Comparison of ENCODE assay signal across 1 cellular context in genomic region chr2:20447437-20448245, GRCh38.
A peak's percentile ranks its signal among the peaks of the same experiment; 100 is the strongest.
TF ChIP-seq lines count a peak whose summit lies in the region.

No MANE protein-coding gene starts in this region.

TF ChIP-seq in HepG2, 621 proteins besides CTCF, POLR2A, EP300 and RAD21 (continued from another document and continues in another):
- peak; percentile 17 for TF ChIP-seq GMEB1 (CRISPR knock-in tag; IDR thresholded peaks at IDR 0.05; ENCODE audit: borderline replicate concordance)
- TF ChIP-seq ZNF234 (CRISPR knock-in tag; conservative IDR thresholded peaks at IDR 0.05): peak; percentile 13; the same call in 1 of the 2 replicates
- no peak for TF ChIP-seq EHMT2 (IDR thresholded peaks at IDR 0.05; ENCODE audit: borderline replicate concordance, low read depth, low read length)
- TF ChIP-seq ZBTB14 (CRISPR knock-in tag; IDR thresholded peaks at IDR 0.05): no peak
- peak; percentile 76 for TF ChIP-seq ZNF687 (CRISPR knock-in tag; IDR thresholded peaks at IDR 0.05)
- TF ChIP-seq FOXA3 (CRISPR knock-in tag; IDR thresholded peaks at IDR 0.05): 0 out of 2 replicates have a peak, but pooled peaks have one; percentile 4
- peak; percentile 70 for TF ChIP-seq HIVEP1 (CRISPR knock-in tag; IDR thresholded peaks at IDR 0.05)
- TF ChIP-seq ZNF329 (CRISPR knock-in tag; IDR thresholded peaks at IDR 0.05; ENCODE audit: low read depth): 0 out of 2 replicates have a peak, but pooled peaks have one; percentile 33
- TF ChIP-seq STAT6 (CRISPR knock-in tag; IDR thresholded peaks at IDR 0.05; ENCODE audit: borderline replicate concordance): no peak
- TF ChIP-seq ZNF12 (CRISPR knock-in tag; IDR thresholded peaks at IDR 0.05): peak; percentile 40; the same call in 1 of the 2 replicates
- peak; percentile 86 for TF ChIP-seq ZNF264 (CRISPR knock-in tag; IDR thresholded peaks at IDR 0.05)
- TF ChIP-seq ZNF260 (CRISPR knock-in tag; IDR thresholded peaks at IDR 0.05; ENCODE audit: borderline replicate concordance, low read depth): 0 out of 2 replicates have a peak, but pooled peaks have one; percentile 56
- TF ChIP-seq ZNF446 (CRISPR knock-in tag; IDR thresholded peaks at IDR 0.05): peak; percentile 71; the same call in 1 of the 2 replicates
- TF ChIP-seq ZNF749 (CRISPR knock-in tag; IDR thresholded peaks at IDR 0.05; ENCODE audit: borderline replicate concordance): 0 out of 2 replicates have a peak, but pooled peaks have one; percentile 5
- TF ChIP-seq TAF15 (IDR thresholded peaks at IDR 0.05; ENCODE audit: low read depth, low read length, poor library complexity, severe bottlenecking): peak; percentile 82
- peak; percentile 84 for TF ChIP-seq ZNF800 (CRISPR knock-in tag; IDR thresholded peaks at IDR 0.05)
- TF ChIP-seq ZNF430 (CRISPR knock-in tag; IDR thresholded peaks at IDR 0.05): peak; percentile 84; the same call in 1 of the 2 replicates
- no peak for TF ChIP-seq IRF1 (CRISPR knock-in tag; IDR thresholded peaks at IDR 0.05; ENCODE audit: low read depth)
- no peak for TF ChIP-seq HMG20A (CRISPR knock-in tag; IDR thresholded peaks at IDR 0.05; ENCODE audit: borderline replicate concordance)
- no peak for TF ChIP-seq ZNF770 (CRISPR knock-in tag; IDR thresholded peaks at IDR 0.05)
- no peak for TF ChIP-seq ZMAT5 (CRISPR knock-in tag; IDR thresholded peaks at IDR 0.05; ENCODE audit: borderline replicate concordance, low read depth)
- no peak for TF ChIP-seq TCF7 (IDR thresholded peaks at IDR 0.05; ENCODE audit: low read depth)
- no peak for TF ChIP-seq ADNP (CRISPR knock-in tag; IDR thresholded peaks at IDR 0.05)
- peak; percentile 58; the same call in 1 of the 2 replicates for TF ChIP-seq ZBTB8A (CRISPR knock-in tag; IDR thresholded peaks at IDR 0.05; ENCODE audit: borderline replicate concordance, low read depth)
- no peak; the same call in 1 of the 2 replicates for TF ChIP-seq ZNF256 (CRISPR knock-in tag; conservative IDR thresholded peaks at IDR 0.05)
- no peak for TF ChIP-seq HNF1A (IDR thresholded peaks at IDR 0.05; ENCODE audit: low read depth)
- TF ChIP-seq HNF1A (CRISPR knock-in tag; IDR thresholded peaks at IDR 0.05; ENCODE audit: borderline replicate concordance): peak; percentile 62
- no peak for TF ChIP-seq ZNF75D (CRISPR knock-in tag; IDR thresholded peaks at IDR 0.05; ENCODE audit: borderline replicate concordance)
- no peak for TF ChIP-seq ZNF615 (CRISPR knock-in tag; IDR thresholded peaks at IDR 0.05; ENCODE audit: borderline replicate concordance)
- TF ChIP-seq ZZZ3 (CRISPR knock-in tag; IDR thresholded peaks at IDR 0.05; ENCODE audit: borderline replicate concordance): no peak; the same call in 1 of the 2 replicates
- peak; percentile 62 for TF ChIP-seq ZNF512 (CRISPR knock-in tag; IDR thresholded peaks at IDR 0.05)
- TF ChIP-seq MIER3 (CRISPR knock-in tag; IDR thresholded peaks at IDR 0.05; ENCODE audit: borderline replicate concordance): 0 out of 2 replicates have a peak, but pooled peaks have one; percentile 22
- TF ChIP-seq ZNF598 (CRISPR knock-in tag; IDR thresholded peaks at IDR 0.05; ENCODE audit: borderline replicate concordance): no peak; the same call in 1 of the 2 replicates
- peak; percentile 24; the same call in 1 of the 2 replicates for TF ChIP-seq SIN3A (IDR thresholded peaks at IDR 0.05; ENCODE audit: borderline replicate concordance, low read depth, low read length)
- TF ChIP-seq PITX1 (CRISPR knock-in tag; IDR thresholded peaks at IDR 0.05): no peak
- TF ChIP-seq HOXA9 (CRISPR knock-in tag; IDR thresholded peaks at IDR 0.05; ENCODE audit: borderline replicate concordance): peak; percentile 28
